In the genomic region with DNA sequence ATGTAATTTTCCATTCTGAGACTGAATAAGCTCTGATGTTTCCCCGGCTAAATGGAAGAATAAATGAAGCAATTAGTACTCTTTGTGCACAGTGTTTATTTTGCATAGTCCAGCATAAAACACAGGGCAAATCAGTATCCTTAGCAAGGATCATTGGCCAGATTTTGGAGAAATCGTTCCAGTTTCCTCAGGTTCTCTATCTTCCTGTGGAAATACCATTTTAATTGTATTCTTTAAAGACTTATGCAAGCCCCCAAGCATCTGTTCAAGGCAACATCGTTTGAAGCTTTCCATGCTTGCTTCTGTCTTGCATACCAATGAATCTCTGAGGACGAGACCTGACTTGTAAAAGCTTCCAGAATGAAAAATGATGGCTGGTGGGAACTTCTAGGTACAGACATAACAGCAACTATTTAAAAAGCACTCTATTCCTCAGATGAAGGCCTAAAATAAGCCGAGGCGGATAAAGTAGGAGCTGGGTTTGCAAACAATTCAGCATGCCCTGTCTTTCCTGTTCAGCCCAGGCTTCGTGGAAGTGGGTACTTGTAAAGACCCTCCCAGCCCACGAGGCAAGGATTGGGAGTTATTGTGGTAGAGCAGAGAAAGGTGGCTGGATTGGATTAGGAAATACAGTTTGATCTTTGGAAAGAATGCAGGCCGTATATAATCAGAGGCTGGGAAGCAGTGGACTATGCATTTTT, we compare ENCODE assay signal across 1 cellular context.
TF ChIP-seq lines count a peak whose summit lies in the region.

No MANE protein-coding gene starts in this region.

TF ChIP-seq in HepG2, 621 proteins besides CTCF, POLR2A, EP300 and RAD21 (continued from another document and continues in another):
- TF ChIP-seq, protein P1, sequence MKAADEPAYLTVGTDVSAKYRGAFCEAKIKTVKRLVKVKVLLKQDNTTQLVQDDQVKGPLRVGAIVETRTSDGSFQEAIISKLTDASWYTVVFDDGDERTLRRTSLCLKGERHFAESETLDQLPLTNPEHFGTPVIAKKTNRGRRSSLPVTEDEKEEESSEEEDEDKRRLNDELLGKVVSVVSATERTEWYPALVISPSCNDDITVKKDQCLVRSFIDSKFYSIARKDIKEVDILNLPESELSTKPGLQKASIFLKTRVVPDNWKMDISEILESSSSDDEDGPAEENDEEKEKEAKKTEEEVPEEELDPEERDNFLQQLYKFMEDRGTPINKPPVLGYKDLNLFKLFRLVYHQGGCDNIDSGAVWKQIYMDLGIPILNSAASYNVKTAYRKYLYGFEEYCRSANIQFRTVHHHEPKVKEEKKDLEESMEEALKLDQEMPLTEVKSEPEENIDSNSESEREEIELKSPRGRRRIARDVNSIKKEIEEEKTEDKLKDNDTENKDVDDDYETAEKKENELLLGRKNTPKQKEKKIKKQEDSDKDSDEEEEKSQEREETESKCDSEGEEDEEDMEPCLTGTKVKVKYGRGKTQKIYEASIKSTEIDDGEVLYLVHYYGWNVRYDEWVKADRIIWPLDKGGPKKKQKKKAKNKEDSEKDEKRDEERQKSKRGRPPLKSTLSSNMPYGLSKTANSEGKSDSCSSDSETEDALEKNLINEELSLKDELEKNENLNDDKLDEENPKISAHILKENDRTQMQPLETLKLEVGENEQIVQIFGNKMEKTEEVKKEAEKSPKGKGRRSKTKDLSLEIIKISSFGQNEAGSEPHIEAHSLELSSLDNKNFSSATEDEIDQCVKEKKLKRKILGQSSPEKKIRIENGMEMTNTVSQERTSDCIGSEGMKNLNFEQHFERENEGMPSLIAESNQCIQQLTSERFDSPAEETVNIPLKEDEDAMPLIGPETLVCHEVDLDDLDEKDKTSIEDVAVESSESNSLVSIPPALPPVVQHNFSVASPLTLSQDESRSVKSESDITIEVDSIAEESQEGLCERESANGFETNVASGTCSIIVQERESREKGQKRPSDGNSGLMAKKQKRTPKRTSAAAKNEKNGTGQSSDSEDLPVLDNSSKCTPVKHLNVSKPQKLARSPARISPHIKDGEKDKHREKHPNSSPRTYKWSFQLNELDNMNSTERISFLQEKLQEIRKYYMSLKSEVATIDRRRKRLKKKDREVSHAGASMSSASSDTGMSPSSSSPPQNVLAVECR (CRISPR knock-in tag; IDR thresholded peaks at IDR 0.05; ENCODE audit: borderline replicate concordance), result no peak
- TF ChIP-seq ZKSCAN8 (CRISPR knock-in tag; IDR thresholded peaks at IDR 0.05; ENCODE audit: borderline replicate concordance), result no peak
- TF ChIP-seq, protein P2, sequence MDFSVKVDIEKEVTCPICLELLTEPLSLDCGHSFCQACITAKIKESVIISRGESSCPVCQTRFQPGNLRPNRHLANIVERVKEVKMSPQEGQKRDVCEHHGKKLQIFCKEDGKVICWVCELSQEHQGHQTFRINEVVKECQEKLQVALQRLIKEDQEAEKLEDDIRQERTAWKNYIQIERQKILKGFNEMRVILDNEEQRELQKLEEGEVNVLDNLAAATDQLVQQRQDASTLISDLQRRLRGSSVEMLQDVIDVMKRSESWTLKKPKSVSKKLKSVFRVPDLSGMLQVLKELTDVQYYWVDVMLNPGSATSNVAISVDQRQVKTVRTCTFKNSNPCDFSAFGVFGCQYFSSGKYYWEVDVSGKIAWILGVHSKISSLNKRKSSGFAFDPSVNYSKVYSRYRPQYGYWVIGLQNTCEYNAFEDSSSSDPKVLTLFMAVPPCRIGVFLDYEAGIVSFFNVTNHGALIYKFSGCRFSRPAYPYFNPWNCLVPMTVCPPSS (IDR thresholded peaks at IDR 0.05), result no peak
- TF ChIP-seq SIN3B (IDR thresholded peaks at IDR 0.05; ENCODE audit: low read length), result no peak
- no peak for TF ChIP-seq RNF2 (conservative IDR thresholded peaks at IDR 0.05; ENCODE audit: low read depth)
- 0 out of 2 replicates have a peak, but pooled peaks have one; percentile 33 for TF ChIP-seq ZNF224 (CRISPR knock-in tag; IDR thresholded peaks at IDR 0.05)
- TF ChIP-seq ZNF274 (CRISPR knock-in tag; IDR thresholded peaks at IDR 0.05), result no peak
- TF ChIP-seq, protein P3, sequence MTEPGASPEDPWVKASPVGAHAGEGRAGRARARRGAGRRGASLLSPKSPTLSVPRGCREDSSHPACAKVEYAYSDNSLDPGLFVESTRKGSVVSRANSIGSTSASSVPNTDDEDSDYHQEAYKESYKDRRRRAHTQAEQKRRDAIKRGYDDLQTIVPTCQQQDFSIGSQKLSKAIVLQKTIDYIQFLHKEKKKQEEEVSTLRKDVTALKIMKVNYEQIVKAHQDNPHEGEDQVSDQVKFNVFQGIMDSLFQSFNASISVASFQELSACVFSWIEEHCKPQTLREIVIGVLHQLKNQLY (CRISPR knock-in tag; IDR thresholded peaks at IDR 0.05), result no peak
- TF ChIP-seq ZNF773 (CRISPR knock-in tag; IDR thresholded peaks at IDR 0.05; ENCODE audit: borderline replicate concordance), result no peak
- no peak for TF ChIP-seq CBFB (CRISPR knock-in tag; IDR thresholded peaks at IDR 0.05)
- TF ChIP-seq GATAD1 (CRISPR knock-in tag; IDR thresholded peaks at IDR 0.05), result no peak
- TF ChIP-seq, protein P4, sequence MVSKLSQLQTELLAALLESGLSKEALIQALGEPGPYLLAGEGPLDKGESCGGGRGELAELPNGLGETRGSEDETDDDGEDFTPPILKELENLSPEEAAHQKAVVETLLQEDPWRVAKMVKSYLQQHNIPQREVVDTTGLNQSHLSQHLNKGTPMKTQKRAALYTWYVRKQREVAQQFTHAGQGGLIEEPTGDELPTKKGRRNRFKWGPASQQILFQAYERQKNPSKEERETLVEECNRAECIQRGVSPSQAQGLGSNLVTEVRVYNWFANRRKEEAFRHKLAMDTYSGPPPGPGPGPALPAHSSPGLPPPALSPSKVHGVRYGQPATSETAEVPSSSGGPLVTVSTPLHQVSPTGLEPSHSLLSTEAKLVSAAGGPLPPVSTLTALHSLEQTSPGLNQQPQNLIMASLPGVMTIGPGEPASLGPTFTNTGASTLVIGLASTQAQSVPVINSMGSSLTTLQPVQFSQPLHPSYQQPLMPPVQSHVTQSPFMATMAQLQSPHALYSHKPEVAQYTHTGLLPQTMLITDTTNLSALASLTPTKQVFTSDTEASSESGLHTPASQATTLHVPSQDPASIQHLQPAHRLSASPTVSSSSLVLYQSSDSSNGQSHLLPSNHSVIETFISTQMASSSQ (IDR thresholded peaks at IDR 0.05; ENCODE audit: low read depth), result no peak
- TF ChIP-seq, protein P4 (CRISPR knock-in tag; IDR thresholded peaks at IDR 0.05; ENCODE audit: borderline replicate concordance), result no peak
- no peak for TF ChIP-seq IKZF1 (IDR thresholded peaks at IDR 0.05)
- no peak for TF ChIP-seq ZNF367 (CRISPR knock-in tag; IDR thresholded peaks at IDR 0.05; ENCODE audit: borderline replicate concordance)
- TF ChIP-seq SMARCC2 (IDR thresholded peaks at IDR 0.05), result no peak
- no peak for TF ChIP-seq HOXA5 (CRISPR knock-in tag; IDR thresholded peaks at IDR 0.05)
- TF ChIP-seq HMGA1 (CRISPR knock-in tag; conservative IDR thresholded peaks at IDR 0.05), result no peak
- TF ChIP-seq CREM (IDR thresholded peaks at IDR 0.05), result no peak
- no peak for TF ChIP-seq CREM (CRISPR knock-in tag; IDR thresholded peaks at IDR 0.05)
- no peak for TF ChIP-seq ZNF12 (CRISPR knock-in tag; IDR thresholded peaks at IDR 0.05)
- TF ChIP-seq, protein P5, sequence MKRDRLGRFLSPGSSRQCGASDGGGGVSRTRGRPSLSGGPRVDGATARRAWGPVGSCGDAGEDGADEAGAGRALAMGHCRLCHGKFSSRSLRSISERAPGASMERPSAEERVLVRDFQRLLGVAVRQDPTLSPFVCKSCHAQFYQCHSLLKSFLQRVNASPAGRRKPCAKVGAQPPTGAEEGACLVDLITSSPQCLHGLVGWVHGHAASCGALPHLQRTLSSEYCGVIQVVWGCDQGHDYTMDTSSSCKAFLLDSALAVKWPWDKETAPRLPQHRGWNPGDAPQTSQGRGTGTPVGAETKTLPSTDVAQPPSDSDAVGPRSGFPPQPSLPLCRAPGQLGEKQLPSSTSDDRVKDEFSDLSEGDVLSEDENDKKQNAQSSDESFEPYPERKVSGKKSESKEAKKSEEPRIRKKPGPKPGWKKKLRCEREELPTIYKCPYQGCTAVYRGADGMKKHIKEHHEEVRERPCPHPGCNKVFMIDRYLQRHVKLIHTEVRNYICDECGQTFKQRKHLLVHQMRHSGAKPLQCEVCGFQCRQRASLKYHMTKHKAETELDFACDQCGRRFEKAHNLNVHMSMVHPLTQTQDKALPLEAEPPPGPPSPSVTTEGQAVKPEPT (CRISPR knock-in tag; IDR thresholded peaks at IDR 0.05; ENCODE audit: low read depth), result no peak
- no peak for TF ChIP-seq FOXC1 (CRISPR knock-in tag; IDR thresholded peaks at IDR 0.05; ENCODE audit: borderline replicate concordance)
- TF ChIP-seq ZNF136 (CRISPR knock-in tag; IDR thresholded peaks at IDR 0.05; ENCODE audit: low read depth), result no peak
- 0 out of 2 replicates have a peak, but pooled peaks have one; percentile 26 for TF ChIP-seq MAFF (IDR thresholded peaks at IDR 0.05; ENCODE audit: low read depth, low read length)
- no peak for TF ChIP-seq DPF2 (CRISPR knock-in tag; IDR thresholded peaks at IDR 0.05; ENCODE audit: borderline replicate concordance, low read depth)
- TF ChIP-seq, protein P6, sequence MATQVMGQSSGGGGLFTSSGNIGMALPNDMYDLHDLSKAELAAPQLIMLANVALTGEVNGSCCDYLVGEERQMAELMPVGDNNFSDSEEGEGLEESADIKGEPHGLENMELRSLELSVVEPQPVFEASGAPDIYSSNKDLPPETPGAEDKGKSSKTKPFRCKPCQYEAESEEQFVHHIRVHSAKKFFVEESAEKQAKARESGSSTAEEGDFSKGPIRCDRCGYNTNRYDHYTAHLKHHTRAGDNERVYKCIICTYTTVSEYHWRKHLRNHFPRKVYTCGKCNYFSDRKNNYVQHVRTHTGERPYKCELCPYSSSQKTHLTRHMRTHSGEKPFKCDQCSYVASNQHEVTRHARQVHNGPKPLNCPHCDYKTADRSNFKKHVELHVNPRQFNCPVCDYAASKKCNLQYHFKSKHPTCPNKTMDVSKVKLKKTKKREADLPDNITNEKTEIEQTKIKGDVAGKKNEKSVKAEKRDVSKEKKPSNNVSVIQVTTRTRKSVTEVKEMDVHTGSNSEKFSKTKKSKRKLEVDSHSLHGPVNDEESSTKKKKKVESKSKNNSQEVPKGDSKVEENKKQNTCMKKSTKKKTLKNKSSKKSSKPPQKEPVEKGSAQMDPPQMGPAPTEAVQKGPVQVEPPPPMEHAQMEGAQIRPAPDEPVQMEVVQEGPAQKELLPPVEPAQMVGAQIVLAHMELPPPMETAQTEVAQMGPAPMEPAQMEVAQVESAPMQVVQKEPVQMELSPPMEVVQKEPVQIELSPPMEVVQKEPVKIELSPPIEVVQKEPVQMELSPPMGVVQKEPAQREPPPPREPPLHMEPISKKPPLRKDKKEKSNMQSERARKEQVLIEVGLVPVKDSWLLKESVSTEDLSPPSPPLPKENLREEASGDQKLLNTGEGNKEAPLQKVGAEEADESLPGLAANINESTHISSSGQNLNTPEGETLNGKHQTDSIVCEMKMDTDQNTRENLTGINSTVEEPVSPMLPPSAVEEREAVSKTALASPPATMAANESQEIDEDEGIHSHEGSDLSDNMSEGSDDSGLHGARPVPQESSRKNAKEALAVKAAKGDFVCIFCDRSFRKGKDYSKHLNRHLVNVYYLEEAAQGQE (IDR thresholded peaks at IDR 0.05; ENCODE audit: borderline replicate concordance in 1 of 2, low read depth in 1 of 2, low read length in 2 of 2), result no peak
- TF ChIP-seq ZNF644 (CRISPR knock-in tag; IDR thresholded peaks at IDR 0.05; ENCODE audit: low read depth), result no peak
- TF ChIP-seq ZNF230 (CRISPR knock-in tag; IDR thresholded peaks at IDR 0.05), result no peak
- no peak; the same call in 1 of the 2 replicates for TF ChIP-seq ARID2 (CRISPR knock-in tag; IDR thresholded peaks at IDR 0.05; ENCODE audit: borderline replicate concordance)
- TF ChIP-seq CBX5 (CRISPR knock-in tag; IDR thresholded peaks at IDR 0.05; ENCODE audit: borderline replicate concordance), result no peak
- no peak for TF ChIP-seq ZNF460 (CRISPR knock-in tag; IDR thresholded peaks at IDR 0.05; ENCODE audit: borderline replicate concordance)
- TF ChIP-seq RARA (CRISPR knock-in tag; IDR thresholded peaks at IDR 0.05), result no peak
- no peak for TF ChIP-seq RBFOX2 (IDR thresholded peaks at IDR 0.05; ENCODE audit: low read depth, low read length)
- TF ChIP-seq, protein P7, sequence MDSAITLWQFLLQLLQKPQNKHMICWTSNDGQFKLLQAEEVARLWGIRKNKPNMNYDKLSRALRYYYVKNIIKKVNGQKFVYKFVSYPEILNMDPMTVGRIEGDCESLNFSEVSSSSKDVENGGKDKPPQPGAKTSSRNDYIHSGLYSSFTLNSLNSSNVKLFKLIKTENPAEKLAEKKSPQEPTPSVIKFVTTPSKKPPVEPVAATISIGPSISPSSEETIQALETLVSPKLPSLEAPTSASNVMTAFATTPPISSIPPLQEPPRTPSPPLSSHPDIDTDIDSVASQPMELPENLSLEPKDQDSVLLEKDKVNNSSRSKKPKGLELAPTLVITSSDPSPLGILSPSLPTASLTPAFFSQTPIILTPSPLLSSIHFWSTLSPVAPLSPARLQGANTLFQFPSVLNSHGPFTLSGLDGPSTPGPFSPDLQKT (CRISPR knock-in tag; IDR thresholded peaks at IDR 0.05; ENCODE audit: borderline replicate concordance), result no peak
- TF ChIP-seq, protein P8, sequence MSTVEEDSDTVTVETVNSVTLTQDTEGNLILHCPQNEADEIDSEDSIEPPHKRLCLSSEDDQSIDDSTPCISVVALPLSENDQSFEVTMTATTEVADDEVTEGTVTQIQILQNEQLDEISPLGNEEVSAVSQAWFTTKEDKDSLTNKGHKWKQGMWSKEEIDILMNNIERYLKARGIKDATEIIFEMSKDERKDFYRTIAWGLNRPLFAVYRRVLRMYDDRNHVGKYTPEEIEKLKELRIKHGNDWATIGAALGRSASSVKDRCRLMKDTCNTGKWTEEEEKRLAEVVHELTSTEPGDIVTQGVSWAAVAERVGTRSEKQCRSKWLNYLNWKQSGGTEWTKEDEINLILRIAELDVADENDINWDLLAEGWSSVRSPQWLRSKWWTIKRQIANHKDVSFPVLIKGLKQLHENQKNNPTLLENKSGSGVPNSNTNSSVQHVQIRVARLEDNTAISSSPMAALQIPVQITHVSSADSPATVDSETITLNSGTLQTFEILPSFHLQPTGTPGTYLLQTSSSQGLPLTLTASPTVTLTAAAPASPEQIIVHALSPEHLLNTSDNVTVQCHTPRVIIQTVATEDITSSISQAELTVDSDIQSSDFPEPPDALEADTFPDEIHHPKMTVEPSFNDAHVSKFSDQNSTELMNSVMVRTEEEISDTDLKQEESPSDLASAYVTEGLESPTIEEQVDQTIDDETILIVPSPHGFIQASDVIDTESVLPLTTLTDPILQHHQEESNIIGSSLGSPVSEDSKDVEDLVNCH (CRISPR knock-in tag; IDR thresholded peaks at IDR 0.05), result no peak
- TF ChIP-seq AKAP8 (CRISPR knock-in tag; IDR thresholded peaks at IDR 0.05), result no peak
- TF ChIP-seq SP140L (CRISPR knock-in tag; IDR thresholded peaks at IDR 0.05; ENCODE audit: borderline replicate concordance), result no peak
